Comparison of ENCODE assay signal across 24 cellular contexts in the genomic region with DNA sequence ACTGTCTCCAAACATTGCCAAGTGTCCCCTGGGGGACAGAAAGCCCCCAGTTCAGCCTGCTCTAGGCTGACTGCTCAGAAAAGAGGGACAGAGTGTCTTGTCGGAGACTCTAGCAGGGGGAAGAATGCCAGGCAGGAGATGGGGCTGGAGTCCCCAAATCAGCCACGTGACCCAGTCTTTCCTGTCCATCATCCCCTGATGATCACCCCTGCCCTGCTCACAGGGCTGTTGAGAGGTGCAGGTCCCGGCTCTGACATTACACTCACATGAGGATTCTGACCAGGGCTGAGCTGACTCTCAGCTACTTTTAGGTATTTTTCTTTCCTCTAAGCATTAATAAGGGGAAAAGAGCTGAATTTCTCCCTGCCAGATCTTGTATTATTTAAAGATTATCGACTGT.
"Had no signal": no experiment of that assay in that cellular context is flagged by ENCODE, and none has a peak within 500 bp of the region (broad histone marks: within the 10 kb centered on the region; RNA-seq: fewer than 3 reads in every experiment).

No MANE protein-coding gene starts in this region.

- H3K27ac ChIP-seq: colonic mucosa, esophagus squamous epithelium, gastrocnemius medialis, left lung, neutrophil, pancreas, psoas muscle, right atrium auricular region, transverse colon, uterus had no signal

- ATAC-seq: gastrocnemius medialis, left lung, natural killer cell, pancreas, psoas muscle had no signal

- H3K4me3 Mint-ChIP-seq: activated naive CD8-positive, alpha-beta T cell treated with anti-CD3 and anti-CD28 coated beads, Interleukin-2, amount 10 ng/mL, durations not matched to agents 7 days and 5 days; natural killer cell had no signal

- H3K4me3 ChIP-seq: colonic mucosa, esophagus squamous epithelium, gastrocnemius medialis, left lung, pancreas, psoas muscle, right atrium auricular region, transverse colon, uterus had no signal

- H3K27me3 Mint-ChIP-seq: activated naive CD8-positive, alpha-beta T cell treated with anti-CD3 and anti-CD28 coated beads, Interleukin-2, amount 10 ng/mL, durations not matched to agents 7 days and 5 days had no signal

- H3K9me3 ChIP-seq: colonic mucosa, esophagus squamous epithelium, gastrocnemius medialis, left lung, neutrophil, pancreas, psoas muscle, right atrium auricular region, transverse colon, uterus had no signal

- DNase-seq: activated CD4-positive, alpha-beta T cell treated with anti-CD3 and anti-CD28 coated beads for 1 hour; activated CD4-positive, alpha-beta T cell treated with anti-CD3 and anti-CD28 coated beads, Interleukin-2, amount 50 U/mL, for 4 hours; activated CD8-positive, alpha-beta memory T cell treated with anti-CD3 and anti-CD28 coated beads for 24 hours; activated naive CD4-positive, alpha-beta T cell; activated naive CD8-positive, alpha-beta T cell treated with anti-CD3 and anti-CD28 coated beads, Interleukin-2, amount 10 ng/mL, durations not matched to agents 7 days and 5 days; amniotic stem cell; colonic mucosa; esophagus squamous epithelium; gastrocnemius medialis; hippocampal formation; kidney glomerular epithelial cell; left lung; midbrain; natural killer cell; pancreas; psoas muscle; stimulated activated CD4-positive, alpha-beta T cell treated with anti-CD3 and anti-CD28 coated beads, Interleukin-4, amount 100 ng/mL, for 24 hours; T-helper 1 cell; T-helper 9 cell; transverse colon; uterus had no signal

- H3K27me3 ChIP-seq: colonic mucosa, esophagus squamous epithelium, gastrocnemius medialis, left lung, neutrophil, pancreas, right atrium auricular region, transverse colon, uterus had no signal

- H3K36me3 ChIP-seq: colonic mucosa, gastrocnemius medialis, pancreas, right atrium auricular region, transverse colon, uterus had no signal

- H3K36me3 Mint-ChIP-seq: activated naive CD8-positive, alpha-beta T cell treated with anti-CD3 and anti-CD28 coated beads, Interleukin-2, amount 10 ng/mL, durations not matched to agents 7 days and 5 days; natural killer cell had no signal

- H3K4me1 ChIP-seq: colonic mucosa, gastrocnemius medialis, left lung, pancreas, psoas muscle, right atrium auricular region, transverse colon, uterus had no signal

- H3K27ac Mint-ChIP-seq: activated naive CD8-positive, alpha-beta T cell treated with anti-CD3 and anti-CD28 coated beads, Interleukin-2, amount 10 ng/mL, durations not matched to agents 7 days and 5 days; natural killer cell had no signal

- FAIRE-seq: bronchial epithelial cell, pancreas had no signal

- H3K4me1 Mint-ChIP-seq: natural killer cell had no signal

- H3K9me3 Mint-ChIP-seq: activated naive CD8-positive, alpha-beta T cell treated with anti-CD3 and anti-CD28 coated beads, Interleukin-2, amount 10 ng/mL, durations not matched to agents 7 days and 5 days; natural killer cell had no signal
